ENCODE assay signal across 26 cellular contexts in the genomic region with DNA sequence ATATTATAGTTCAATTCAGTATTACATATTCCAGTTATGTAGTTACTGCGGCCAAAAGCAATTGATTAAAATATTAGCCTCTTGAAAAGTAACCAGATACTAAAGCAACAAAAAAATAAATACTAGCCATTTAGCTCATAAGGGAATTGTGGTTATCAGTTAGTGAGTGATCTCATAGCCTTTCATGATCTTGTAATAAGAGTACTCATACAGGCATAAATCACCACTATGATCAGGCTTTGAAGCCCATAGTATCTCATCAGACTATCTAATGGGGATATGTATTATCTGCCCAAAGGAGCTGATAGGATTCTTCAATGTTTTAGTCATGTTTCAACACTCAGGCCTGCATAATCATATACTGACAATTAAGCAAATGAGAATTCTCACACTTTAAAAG.
"Had no signal": no experiment of that assay in that cellular context is flagged by ENCODE, and none has a peak within 500 bp of the region (broad histone marks: within the 10 kb centered on the region; RNA-seq: fewer than 3 reads in every experiment).

No MANE protein-coding gene starts in this region.

- H3K27me3 ChIP-seq: ascending aorta, brain microvascular endothelial cell, esophagus muscularis mucosa had no signal

- H3K9me3 ChIP-seq: ascending aorta, esophagus muscularis mucosa had no signal

- H3K36me3 ChIP-seq: ascending aorta, brain microvascular endothelial cell, esophagus muscularis mucosa had no signal

- FAIRE-seq: bronchial epithelial cell, frontal cortex had no signal

- H3K27ac ChIP-seq: ascending aorta, brain microvascular endothelial cell, coronary artery, esophagus muscularis mucosa had no signal

- DNase-seq: activated CD4-positive, alpha-beta memory T cell treated with anti-CD3 and anti-CD28 coated beads for 36 hours; activated CD4-positive, alpha-beta T cell treated with anti-CD3 and anti-CD28 coated beads for 36 hours; activated CD4-positive, alpha-beta T cell treated with anti-CD3 and anti-CD28 coated beads, Interleukin-2, amount 10 ng/mL, durations not matched to agents 24 days and 14 days; activated CD4-positive, CD25-positive, alpha-beta regulatory T cell; activated CD4-positive, CD25-positive, alpha-beta regulatory T cell treated with anti-CD3 and anti-CD28 coated beads, Interleukin-2, amount 50 U/mL, for 72 hours; activated CD8-positive, alpha-beta memory T cell treated with anti-CD3 and anti-CD28 coated beads, Interleukin-2, amount 10 ng/mL, durations not matched to agents 7 days and 5 days; activated CD8-positive, alpha-beta memory T cell treated with anti-CD3 and anti-CD28 coated beads, Interleukin-2, amount 50 U/mL, for 4 hours; activated CD8-positive, alpha-beta T cell treated with anti-CD3 and anti-CD28 coated beads, Interleukin-2, amount 10 ng/mL, durations not matched to agents 7 days and 5 days; activated gamma-delta T cell; activated naive CD4-positive, alpha-beta T cell treated with anti-CD3 and anti-CD28 coated beads, Interleukin-2, amount 50 U/mL, for 16 hours; activated naive CD4-positive, alpha-beta T cell treated with Interleukin-2 at 50 U/mL for 16 hours; activated T-cell treated with anti-CD3 and anti-CD28 coated beads, Interleukin-2, amount 50 U/mL, for 1 hour; activated T-cell treated with anti-CD3 and anti-CD28 coated beads, Interleukin-2, amount 50 U/mL, for 72 hours; brain microvascular endothelial cell; dermis blood vessel endothelial cell; effector CD4-positive, alpha-beta T cell; effector memory CD8-positive, alpha-beta T cell; erythroblast; foreskin fibroblast; head of caudate nucleus; T-helper 2 cell had no signal

- H3K4me3 ChIP-seq: ascending aorta, coronary artery, esophagus muscularis mucosa had no signal

- ATAC-seq: activated CD4-positive, alpha-beta T cell treated with anti-CD3 and anti-CD28 coated beads for 36 hours; activated CD8-positive, alpha-beta memory T cell treated with anti-CD3 and anti-CD28 coated beads, Interleukin-2, amount 10 ng/mL, durations not matched to agents 7 days and 5 days; activated CD8-positive, alpha-beta T cell treated with anti-CD3 and anti-CD28 coated beads, Interleukin-2, amount 10 ng/mL, durations not matched to agents 7 days and 5 days; activated T-cell treated with anti-CD3 and anti-CD28 coated beads, Interleukin-2, amount 50 U/mL, for 72 hours; effector memory CD8-positive, alpha-beta T cell had no signal
